In the genomic region with DNA sequence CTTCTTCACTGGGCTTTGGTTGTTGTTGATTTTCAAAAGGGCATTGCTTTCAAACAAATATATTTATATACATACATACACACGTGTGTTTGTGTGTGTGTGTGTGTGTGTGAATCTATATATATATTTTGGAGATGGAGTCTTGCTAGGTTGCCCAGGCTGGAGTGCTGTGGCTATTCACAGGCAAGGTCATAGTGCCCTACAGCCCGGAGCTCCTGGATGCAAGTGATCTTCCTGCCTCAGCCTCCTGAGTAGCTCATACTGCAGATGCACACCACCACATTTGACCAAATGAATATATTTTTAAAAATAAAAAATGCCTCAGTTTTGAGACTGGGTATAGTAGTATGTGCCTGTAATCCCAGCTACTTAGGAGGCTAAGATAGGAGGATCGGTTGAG, we compare ENCODE assay signal across 19 cellular contexts. TPM values are rescaled to one million over a fixed set of nuclear protein-coding genes. Genes with fewer than 3 reads are reported as not detected.
DNase-seq lines count a peak whose midpoint lies in the region; ATAC-seq, FAIRE-seq and TF ChIP-seq lines count a peak whose summit lies in the region.
"Had no signal": no experiment of that assay in that cellular context is flagged by ENCODE, and none has a peak within 500 bp of the region (broad histone marks: within the 10 kb centered on the region; RNA-seq: fewer than 3 reads in every experiment).

No MANE protein-coding gene starts in this region.

- no peak overlapping the region; the same call in 1 of the 2 replicates for H4K8ac ChIP-seq in H1 (ENCODE audit: extremely low read depth, insufficient read depth, low read length)

- peaks cover 37% of the 10 kb centered on the region for H3K4me1 ChIP-seq in HUES48 (ENCODE audit: control insufficient read depth, insufficient read depth, low read length)
- peaks cover 5 to 14% (median 6%) of the 10 kb centered on the region in 4 experiments; a peak in 6 of 7 replicates for H3K4me1 ChIP-seq in H1 (replicated peaks in 1 of 4; ENCODE audit: control insufficient read depth in 3 of 4, insufficient read depth in 4 of 4, low read length in 3 of 4)
- H3K4me1 ChIP-seq in iPS-20b (ENCODE audit: insufficient read depth, low read length), result peaks cover 32% of the 10 kb centered on the region; the same call in 1 of the 2 replicates
- H3K4me1 ChIP-seq in SK-N-SH (ENCODE audit: control insufficient read depth in 1 of 2, insufficient read depth in 2 of 2, low read depth in 1 of 2, low read length in 1 of 2), result peaks cover 0 to 6% of the 10 kb centered on the region in 2 experiments; a peak in 1 of 4 replicates
- H3K4me1 ChIP-seq in sigmoid colon, result peaks cover 0 to 10% (median 4%) of the 10 kb centered on the region in 4 donors
- H3K4me1 ChIP-seq: HAP-1 had no signal

- H2BK15ac ChIP-seq in H1 (ENCODE audit: low read length), result no peak overlapping the region

- peak overlapping the region; percentile 98 for H3K4ac ChIP-seq in H1 (replicated peaks; ENCODE audit: insufficient read length, low read depth, low read length)

- DNase-seq in H1 (ENCODE audit: low read depth in 1 of 2, low spot score in 2 of 2), result no peak
- no peak for DNase-seq in SK-N-SH
- DNase-seq in sigmoid colon, result no peak
- DNase-seq: C1 segment of cervical spinal cord; Calu3; CD4-positive, alpha-beta memory T cell; COR-L47; DMS53; DMS79 treated with DMSO at 0.1 percent for 48 hours; GF-D8; GOT3; HFFc6 had no signal

- peak overlapping the region; percentile 100 for H2BK120ac ChIP-seq in H1 (replicated peaks; ENCODE audit: low read depth, low read length)

- peak overlapping the region; percentile 50 for H2BK12ac ChIP-seq in H1 (ENCODE audit: low read depth, low read length)

- no peak overlapping the region for H3K23ac ChIP-seq in H1 (ENCODE audit: insufficient read length)

- H3K18ac ChIP-seq in H1 (ENCODE audit: extremely low read depth, low read length), result peak overlapping the region; percentile 64; the same call in 1 of the 2 replicates

- H2AK5ac ChIP-seq in H1 (ENCODE audit: low read depth, low read length), result peak overlapping the region; percentile 93

- TF ChIP-seq CTCF in H1 (IDR thresholded peaks at IDR 0.05; ENCODE audit: control extremely low read depth in 1 of 3, insufficient read depth in 1 of 3, low read depth in 1 of 3, low read length in 3 of 3), result no peak
- TF ChIP-seq CTCF in SK-N-SH (IDR thresholded peaks at IDR 0.05), result no peak
- no peak for TF ChIP-seq CTCF in sigmoid colon (IDR thresholded peaks at IDR 0.05)

- H3K9ac ChIP-seq in HUES48 (ENCODE audit: low read depth, low read length) (no peak overlapping the region), H1 (replicated peaks in 1 of 4; ENCODE audit: extremely low read depth in 1 of 4, low read depth in 3 of 4, low read length in 3 of 4) (no peak overlapping the region), iPS-20b (ENCODE audit: low read depth, low read length) (no peak overlapping the region), SK-N-SH (no peak overlapping the region)

- H4K20me1 ChIP-seq in H1 (replicated peaks in 1 of 2; ENCODE audit: control insufficient read depth in 1 of 2, insufficient read depth in 2 of 2, low read length in 2 of 2), result no peaks in the 10 kb centered on the region
- H4K20me1 ChIP-seq in SK-N-SH (ENCODE audit: insufficient read depth), result no peaks in the 10 kb centered on the region

- TF ChIP-seq POLR2A in H1 (IDR thresholded peaks at IDR 0.05; ENCODE audit: control extremely low read depth in 1 of 2, low read depth in 2 of 2, low read length in 2 of 2) (no peak), sigmoid colon (IDR thresholded peaks at IDR 0.05) (no peak)

- H3K79me1 ChIP-seq in H1 (ENCODE audit: low read depth, low read length), result no peaks in the 10 kb centered on the region

- H3K27ac ChIP-seq in HUES48 (ENCODE audit: low read depth, low read length), result peak overlapping the region; percentile 88
- no peak overlapping the region for H3K27ac ChIP-seq in H1 (ENCODE audit: low read depth, low read length)
- H3K27ac ChIP-seq in iPS-20b (ENCODE audit: low read length), result peak overlapping the region; percentile 88
- no peak overlapping the region for H3K27ac ChIP-seq in SK-N-SH (ENCODE audit: low read depth in 2 of 2, low read length in 1 of 2)
- H3K27ac ChIP-seq in sigmoid colon, result no peak overlapping the region

- ATAC-seq in HG02588 (IDR thresholded peaks at IDR 0.05; ENCODE audit: unreplicated experiment), result no peak

- WGBS in H1 (ENCODE audit: extremely low coverage in 1 of 2, insufficient coverage in 1 of 2, insufficient read length in 1 of 2, insufficient replicate concordance in 2 of 2, low coverage in 1 of 2, low lambda C conversion rate in 2 of 2, missing lambda C conversion rate in 1 of 2), 2 experiments, result 81% methylated on average over 3 of the region's 3 CpGs; no CpG with 5 or more reads in 1 of the 2 experiments
- WGBS in SK-N-SH (ENCODE audit: low lambda C conversion rate), result 81% methylated on average over 3 of the region's 3 CpGs
- WGBS in sigmoid colon, 2 donors, result 89% methylated on average over 3 of the region's 3 CpGs

- H3K4me2 ChIP-seq in H1 (ENCODE audit: insufficient read depth in 1 of 2, low read depth in 2 of 2, low read length in 2 of 2), result peak overlapping the region in 1 of 2 experiments; percentile 65; a peak in 2 of 4 replicates
- H3K4me2 ChIP-seq in SK-N-SH, result no peak overlapping the region

- H3F3A ChIP-seq in SK-N-SH (replicated peaks; ENCODE audit: insufficient read depth), result peaks cover 7% of the 10 kb centered on the region

- no peaks in the 10 kb centered on the region for H3K27me3 ChIP-seq in HUES48 (ENCODE audit: control insufficient read depth, insufficient read depth, low read length)
- H3K27me3 ChIP-seq in H1 (replicated peaks in 1 of 4; ENCODE audit: control insufficient read depth in 3 of 4, extremely low read depth in 1 of 4, insufficient read depth in 3 of 4, low read length in 3 of 4), result no peaks in the 10 kb centered on the region
- H3K27me3 ChIP-seq in iPS-20b (ENCODE audit: insufficient read depth, low read length), result no peaks in the 10 kb centered on the region
- H3K27me3 ChIP-seq in SK-N-SH (ENCODE audit: insufficient read depth), result no peaks in the 10 kb centered on the region
- H3K27me3 ChIP-seq in sigmoid colon, result no peaks in the 10 kb centered on the region

- H2AFZ ChIP-seq in H1 (ENCODE audit: low read length) (no peak overlapping the region), SK-N-SH (ENCODE audit: low read depth) (no peak overlapping the region)

- peak overlapping the region; percentile 51 for H4K5ac ChIP-seq in H1 (ENCODE audit: insufficient read length, low read depth, low read length)

- POLR2A ChIA-PET in H1 (lab: Charles Lee; ENCODE audit: partially characterized antibody), result interaction anchor here (1.1 to 5.4 kb wide), 6 partner anchors 11 to 374 kb away, joined by 3 to 30 read pairs (median 17); a partner anchor contains a TSS
- POLR2A ChIA-PET in SK-N-SH (lab: Yijun Ruan, JAX), result no interaction called here

- no peaks in the 10 kb centered on the region for H3K23me2 ChIP-seq in H1 (ENCODE audit: low read depth, low read length)

- 0 out of 2 replicates have a peak overlapping the region, but pooled peaks have one; percentile 61 for H2BK20ac ChIP-seq in H1 (ENCODE audit: low read length)

- H3K4me3 ChIP-seq in HUES48 (ENCODE audit: low read depth, low read length) (no peak overlapping the region), H1 (ENCODE audit: extremely low read depth in 1 of 4, insufficient read depth in 2 of 4, low read depth in 3 of 4, low read length in 4 of 4) (peak overlapping the region in 1 of 4 experiments; percentile 35; a peak in 1 of 8 replicates), iPS-20b (ENCODE audit: low read length) (no peak overlapping the region), SK-N-SH (ENCODE audit: low read depth in 2 of 2, low read length in 1 of 2) (no peak overlapping the region), sigmoid colon (no peak overlapping the region)
- H3K4me3 ChIP-seq: HAP-1 had no signal

- H3K79me2 ChIP-seq in H1 (ENCODE audit: control insufficient read depth in 1 of 2, insufficient read depth in 2 of 2, low read length in 2 of 2) (peaks cover 0 to 35% of the 10 kb centered on the region in 2 experiments; a peak in 2 of 4 replicates), SK-N-SH (ENCODE audit: insufficient read depth) (no peaks in the 10 kb centered on the region)

- intact Hi-C loops in sigmoid colon (cut with DNase I), result no loop called here

- no peaks in the 10 kb centered on the region for H3K9me2 ChIP-seq in SK-N-SH

- peak overlapping the region; percentile 82 for H4K91ac ChIP-seq in H1 (replicated peaks; ENCODE audit: insufficient read length, low read length)

- peaks cover 5% of the 10 kb centered on the region; the same call in 1 of the 2 replicates for H3K36me3 ChIP-seq in HUES48 (ENCODE audit: control insufficient read depth, insufficient read depth, low read length)
- peaks cover 0 to 22% (median 7%) of the 10 kb centered on the region in 4 experiments; a peak in 3 of 8 replicates for H3K36me3 ChIP-seq in H1 (ENCODE audit: control insufficient read depth in 2 of 4, insufficient read depth in 4 of 4, low read length in 3 of 4)
- peaks cover 17% of the 10 kb centered on the region for H3K36me3 ChIP-seq in iPS-20b (ENCODE audit: insufficient read depth, low read depth, low read length)
- H3K36me3 ChIP-seq in SK-N-SH (replicated peaks in 1 of 2; ENCODE audit: control insufficient read depth in 1 of 2, insufficient read depth in 2 of 2, low read length in 1 of 2), result no peaks in the 10 kb centered on the region
- H3K36me3 ChIP-seq in sigmoid colon, result no peaks in the 10 kb centered on the region
- H3K36me3 ChIP-seq: HAP-1 had no signal

- no peak for FAIRE-seq in H1 (lab: Jason Lieb, UNC)
- FAIRE-seq: GM12891, GM18507 had no signal

- H2BK5ac ChIP-seq in H1 (ENCODE audit: low read depth, low read length), result peak overlapping the region; percentile 96; the same call in 1 of the 2 replicates

- H3K9me3 ChIP-seq in HUES48 (ENCODE audit: control insufficient read depth, insufficient read depth, low read length), result peaks cover 13% of the 10 kb centered on the region
- H3K9me3 ChIP-seq in H1 (ENCODE audit: insufficient read depth in 2 of 2, low read depth in 1 of 2, low read length in 1 of 2), result peaks cover 9 to 16% of the 10 kb centered on the region in 2 experiments
- H3K9me3 ChIP-seq in iPS-20b (ENCODE audit: insufficient read depth, low read depth, low read length), result peaks cover 18% of the 10 kb centered on the region
- no peaks in the 10 kb centered on the region for H3K9me3 ChIP-seq in SK-N-SH
- H3K9me3 ChIP-seq in sigmoid colon, result no peaks in the 10 kb centered on the region
- H3K9me3 ChIP-seq: HAP-1 had no signal

- TF ChIP-seq EP300 in H1 (IDR thresholded peaks at IDR 0.05; ENCODE audit: borderline replicate concordance in 1 of 2, low read depth in 2 of 2, low read length in 2 of 2) (no peak), SK-N-SH (IDR thresholded peaks at IDR 0.05; ENCODE audit: borderline replicate concordance in 1 of 2, low read depth in 1 of 2, low read length in 1 of 2) (no peak), sigmoid colon (IDR thresholded peaks at IDR 0.05) (no peak)

- CTCF ChIA-PET in H1 (lab: Charles Lee; ENCODE audit: partially characterized antibody) (interaction anchor here (0.8 to 5.3 kb wide), 7 partner anchors 12 to 133 kb away, joined by 3 to 36 read pairs (median 4); no protein-coding TSS in a partner anchor), SK-N-SH (lab: Yijun Ruan, JAX) (interaction anchor here (1.7 kb wide), 1 partner anchor 32 kb away, joined by 10 read pairs; no protein-coding TSS in a partner anchor)

- no peak overlapping the region for H3K56ac ChIP-seq in H1 (replicated peaks; ENCODE audit: insufficient read length, low read depth, low read length)

- H3K14ac ChIP-seq in H1 (ENCODE audit: insufficient read length), result no peak overlapping the region

- TF ChIP-seq RAD21 in H1 (IDR thresholded peaks at IDR 0.05 in 1 of 2, conservative IDR thresholded peaks at IDR 0.05 in 1 of 2; ENCODE audit: low read depth in 2 of 2, low read length in 2 of 2) (no peak), SK-N-SH (IDR thresholded peaks at IDR 0.05; ENCODE audit: low read length) (no peak)

RNA-seq across cellular contexts. Expression of a gene that starts 34.4 kb away (rescaled TPM):
- 106 and 109 TPM in 2 replicates for total RNA-seq in H1 (2021; fragmentation: NEBNext Ultra II Directional; extraction: Animal tissue kit (Norgen Biotek cat#: 25700))
- polyA plus RNA-seq in H1 (2011; rRNA removed), result 38.5 and 47.6 TPM in 2 replicates
- 38.7 TPM for polyA plus RNA-seq in H1 (2011; cell fraction: cytosol; rRNA removed)
- polyA plus RNA-seq in H1 (2011; cell fraction: nucleus; rRNA removed), result 120 TPM
- 38.3 to 50.2 TPM (median 48.8 TPM) in 4 replicates for polyA plus RNA-seq in H1 (2012, experiment 1 of 2)
- 6.8 TPM for polyA plus RNA-seq in H1 (2012, experiment 2 of 2)
- 44.5 TPM for polyA plus RNA-seq in H1 (2013, experiment 1 of 2)
- 29.1 TPM for polyA plus RNA-seq in H1 (2013, experiment 2 of 2)
- 256 and 314 TPM in 2 replicates for polyA minus RNA-seq in H1 (2011; rRNA and poly(A)+ RNA removed)
- polyA minus RNA-seq in H1 (2011; cell fraction: cytosol; rRNA and poly(A)+ RNA removed), result 130 TPM
- 471 TPM for polyA minus RNA-seq in H1 (2011; cell fraction: nucleus; rRNA and poly(A)+ RNA removed)
- 8.3 and 11.0 TPM in 2 replicates for polyA plus RNA-seq in SK-N-SH (2012; rRNA removed)
- polyA plus RNA-seq in SK-N-SH (2012; cell fraction: cytosol; rRNA removed), result 7.6 and 8.4 TPM in 2 replicates
- polyA plus RNA-seq in SK-N-SH (2012; cell fraction: nucleus; rRNA removed), result 11.4 and 18.1 TPM in 2 replicates
- total RNA-seq in sigmoid colon, result 10 to 100 TPM in 2 of 4 donors, 1 to 10 TPM in 2; 5.4 to 22.4 (median 12.9) TPM
- under 1 TPM in 2 of 3 donors, not detected in 1; under 0.01 to 0.58 TPM for polyA plus RNA-seq in sigmoid colon
- total RNA-seq: CD4-positive, alpha-beta memory T cell; G401 had no signal
- polyA plus RNA-seq: CD4-positive, alpha-beta memory T cell had no signal

Comparison
In these comparisons a context has a peak if more than half of its experiments do, and no peak if none do; other contexts are left out.
1. H3K27ac ChIP-seq: peak in HUES48 (single experiment) and iPS-20b (single experiment); none in H1 (single experiment), SK-N-SH (0 of 2) and sigmoid colon (0 of 4).